ENCODE assay signal across 20 cellular contexts in genomic region chr10:60382946-60383681, GRCh38. TPM values are rescaled to one million over a fixed set of nuclear protein-coding genes. Genes with fewer than 3 reads are reported as not detected.
DNase-seq lines count a peak whose midpoint lies in the region; ATAC-seq, FAIRE-seq and TF ChIP-seq lines count a peak whose summit lies in the region.
"Had no signal": no experiment of that assay in that cellular context is flagged by ENCODE, and none has a peak within 500 bp of the region (broad histone marks: within the 10 kb centered on the region; RNA-seq: fewer than 3 reads in every experiment).

No MANE protein-coding gene starts in this region.

- H3K27me3 Mint-ChIP-seq in HFFc6 (ENCODE audit: insufficient read depth) (no peaks in the 10 kb centered on the region), GM23338 (ENCODE audit: insufficient read depth, low read depth, poor library complexity) (no peaks in the 10 kb centered on the region)
- H3K27me3 Mint-ChIP-seq: activated naive CD4-positive, alpha-beta T cell treated with anti-CD3 and anti-CD28 coated beads, Interleukin-2, amount 50 U/mL, for 24 hours; IgD-negative memory B cell had no signal

- H3K79me2 ChIP-seq in ACC112 (ENCODE audit: control insufficient read depth, insufficient read depth, low read length, unreplicated experiment): no peaks in the 10 kb centered on the region
- H3K79me2 ChIP-seq in GM23338 (replicated peaks; ENCODE audit: insufficient read depth): no peaks in the 10 kb centered on the region

- H3K4me1 Mint-ChIP-seq in HFFc6 (ENCODE audit: low read depth): peaks cover 48% of the 10 kb centered on the region
- H3K4me1 Mint-ChIP-seq in GM23338: no peaks in the 10 kb centered on the region; the same call in 2 of the 3 replicates

- H3K36me3 Mint-ChIP-seq in HFFc6 (ENCODE audit: low read depth) (no peaks in the 10 kb centered on the region), GM23338 (ENCODE audit: low read depth) (no peaks in the 10 kb centered on the region)
- H3K36me3 Mint-ChIP-seq: activated naive CD4-positive, alpha-beta T cell treated with anti-CD3 and anti-CD28 coated beads, Interleukin-2, amount 50 U/mL, for 24 hours had no signal

- in situ Hi-C loops in astrocyte of the cerebellum (cut with HindIII; ENCODE audit: low sequenced_read_pairs): no loop called here

- H3K27ac Mint-ChIP-seq in HFFc6 (peak overlapping the region; percentile 24), GM23338 (no peak overlapping the region)
- H3K27ac Mint-ChIP-seq: activated naive CD4-positive, alpha-beta T cell treated with anti-CD3 and anti-CD28 coated beads, Interleukin-2, amount 50 U/mL, for 24 hours; nephron had no signal

- H3F3A ChIP-seq in GM23338 (replicated peaks; ENCODE audit: low read depth): no peaks in the 10 kb centered on the region

- no peak for TF ChIP-seq POLR2A in GM12891 (IDR thresholded peaks at IDR 0.05; ENCODE audit: low read depth, low read length)

- DNase-seq in HFFc6 (peak; percentile 40), astrocyte of the cerebellum (ENCODE audit: low read depth) (peak; percentile 46), foreskin keratinocyte (peak; percentile 55 to 77), GM12891 (ENCODE audit: insufficient read length, low spot score) (no peak), GM19240 (ENCODE audit: insufficient read length, low spot score) (no peak), GM23338 (ENCODE audit: low spot score) (no peak), superior temporal gyrus (ENCODE audit: extremely low spot score) (no peak)
- DNase-seq: activated CD8-positive, alpha-beta memory T cell treated with anti-CD3 and anti-CD28 coated beads, Interleukin-2, amount 50 U/mL, for 4 hours; DMS 273 treated with DMSO at 0.1 percent for 48 hours; NCI-H524 treated with DMSO at 0.1 percent for 48 hours; right lobe of liver; RPMI8226; stimulated activated CD4-positive, alpha-beta T cell treated with anti-CD3 and anti-CD28 coated beads, Interleukin-4, amount 100 ng/mL, for 24 hours; T-helper 1 cell; uterus had no signal

- ATAC-seq in foreskin keratinocyte: peak; percentile 89
- ATAC-seq in GM23338: no peak

- H3K4me3 Mint-ChIP-seq in HFFc6 (no peak overlapping the region), GM23338 (no peak overlapping the region)
- H3K4me3 Mint-ChIP-seq: activated naive CD4-positive, alpha-beta T cell treated with anti-CD3 and anti-CD28 coated beads, Interleukin-2, amount 50 U/mL, for 24 hours; IgD-negative memory B cell; nephron had no signal

- H3K27me3 ChIP-seq in ACC112 (ENCODE audit: insufficient read depth, low read length): no peaks in the 10 kb centered on the region
- H3K27me3 ChIP-seq in foreskin keratinocyte: no peaks in the 10 kb centered on the region
- peaks cover 2% of the 10 kb centered on the region; the same call in 1 of the 2 replicates for H3K27me3 ChIP-seq in GM23338 (ENCODE audit: insufficient read depth)
- H3K27me3 ChIP-seq: right lobe of liver, uterus had no signal

- H3K4me2 ChIP-seq in GM23338: no peak overlapping the region

- TF ChIP-seq CTCF in HFFc6 (IDR thresholded peaks at IDR 0.05) (no peak), astrocyte of the cerebellum (IDR thresholded peaks at IDR 0.05; ENCODE audit: low read depth, low read length, missing control alignments) (no peak), foreskin keratinocyte (conservative IDR thresholded peaks at IDR 0.05) (no peak), GM23338 (conservative IDR thresholded peaks at IDR 0.05; ENCODE audit: low read depth in 2 of 2) (no peak)

- H3K27ac ChIP-seq in ACC112 (ENCODE audit: low read depth, low read length): peak overlapping the region; percentile 83; the same call in 1 of the 2 replicates
- no peak overlapping the region for H3K27ac ChIP-seq in foreskin keratinocyte
- no peak overlapping the region for H3K27ac ChIP-seq in GM23338 (ENCODE audit: low read depth)
- H3K27ac ChIP-seq: right lobe of liver, uterus had no signal

- H2AFZ ChIP-seq in ACC112 (ENCODE audit: low read length, unreplicated experiment) (no peak overlapping the region), GM23338 (no peak overlapping the region)

- H3K4me3 ChIP-seq in ACC112 (ENCODE audit: low read depth, low read length) (peak overlapping the region; percentile 18; the same call in 1 of the 2 replicates), astrocyte of the cerebellum (ENCODE audit: low read depth, low read length) (no peak overlapping the region), GM23338 (no peak overlapping the region)
- H3K4me3 ChIP-seq: HAP-1, right lobe of liver, uterus had no signal

- H3K9me3 Mint-ChIP-seq in HFFc6: no peaks in the 10 kb centered on the region
- no peaks in the 10 kb centered on the region for H3K9me3 Mint-ChIP-seq in GM23338
- H3K9me3 Mint-ChIP-seq: activated naive CD4-positive, alpha-beta T cell treated with anti-CD3 and anti-CD28 coated beads, Interleukin-2, amount 50 U/mL, for 24 hours; IgD-negative memory B cell; nephron had no signal

- H4K20me1 ChIP-seq in GM23338 (replicated peaks; ENCODE audit: insufficient read depth): no peaks in the 10 kb centered on the region

- H3K4me1 ChIP-seq in ACC112 (ENCODE audit: control insufficient read depth, insufficient read depth, low read length, unreplicated experiment): peaks cover 41% of the 10 kb centered on the region
- H3K4me1 ChIP-seq in foreskin keratinocyte: peaks cover 29% of the 10 kb centered on the region
- H3K4me1 ChIP-seq in GM23338 (ENCODE audit: insufficient read depth): no peaks in the 10 kb centered on the region
- H3K4me1 ChIP-seq: right lobe of liver, uterus had no signal

- no peaks in the 10 kb centered on the region for H3K36me3 ChIP-seq in ACC112 (ENCODE audit: insufficient read depth, low read length)
- no peaks in the 10 kb centered on the region for H3K36me3 ChIP-seq in GM23338 (ENCODE audit: insufficient read depth)
- H3K36me3 ChIP-seq: HAP-1, right lobe of liver, uterus had no signal

- no peak for FAIRE-seq in GM12891 (lab: Jason Lieb, UNC)

- no peaks in the 10 kb centered on the region for H3K9me2 ChIP-seq in GM23338 (ENCODE audit: insufficient read depth)

TF ChIP-seq in GM12891, 5 proteins besides CTCF, POLR2A, EP300 and RAD21:
- no peak for TF ChIP-seq TAF1 (IDR thresholded peaks at IDR 0.05; ENCODE audit: low read depth, low read length)

TF ChIP-seq in GM23338, 12 proteins besides CTCF, POLR2A, EP300 and RAD21 (continues in another document):
- TF ChIP-seq JUNB (IDR thresholded peaks at IDR 0.05; ENCODE audit: unreplicated experiment) (no peak), EZH2 (IDR thresholded peaks at IDR 0.05; ENCODE audit: low read depth, unreplicated experiment) (no peak), STAT1 (IDR thresholded peaks at IDR 0.05; ENCODE audit: unreplicated experiment) (no peak), NANOG (IDR thresholded peaks at IDR 0.05; ENCODE audit: borderline replicate concordance) (no peak), CREB1 (CRISPR knock-in tag; IDR thresholded peaks at IDR 0.05; ENCODE audit: low read depth) (no peak), EZH2phosphoT487 (IDR thresholded peaks at IDR 0.05; ENCODE audit: unreplicated experiment) (no peak), REST (IDR thresholded peaks at IDR 0.05; ENCODE audit: unreplicated experiment) (no peak), ZNF114 (CRISPR knock-in tag; IDR thresholded peaks at IDR 0.05) (no peak), POLR2AphosphoS5 (IDR thresholded peaks at IDR 0.05; ENCODE audit: low read depth) (no peak), ZNF331 (CRISPR knock-in tag; IDR thresholded peaks at IDR 0.05; ENCODE audit: low read depth) (no peak)
- TF ChIP-seq, protein P1, sequence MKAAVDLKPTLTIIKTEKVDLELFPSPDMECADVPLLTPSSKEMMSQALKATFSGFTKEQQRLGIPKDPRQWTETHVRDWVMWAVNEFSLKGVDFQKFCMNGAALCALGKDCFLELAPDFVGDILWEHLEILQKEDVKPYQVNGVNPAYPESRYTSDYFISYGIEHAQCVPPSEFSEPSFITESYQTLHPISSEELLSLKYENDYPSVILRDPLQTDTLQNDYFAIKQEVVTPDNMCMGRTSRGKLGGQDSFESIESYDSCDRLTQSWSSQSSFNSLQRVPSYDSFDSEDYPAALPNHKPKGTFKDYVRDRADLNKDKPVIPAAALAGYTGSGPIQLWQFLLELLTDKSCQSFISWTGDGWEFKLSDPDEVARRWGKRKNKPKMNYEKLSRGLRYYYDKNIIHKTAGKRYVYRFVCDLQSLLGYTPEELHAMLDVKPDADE (IDR thresholded peaks at IDR 0.05): no peak

RNA-seq across cellular contexts. Expression of gene ANK3, which starts 6.6 kb away (rescaled TPM):
- total RNA-seq in HFFc6 (2021; fragmentation: NEBNext Ultra II Directional; extraction: Animal tissue kit (Norgen Biotek cat#: 25700)): not detected
- 10.1 and 11.6 TPM in 2 replicates for total RNA-seq in foreskin keratinocyte
- polyA plus RNA-seq in foreskin keratinocyte (1.8 TPM in 2 replicates), GM23338 (2016; fragmentation: Nextera tagmentation; extraction: Ambion mirVana) (41.4 and 46.5 TPM in 2 replicates)
- 0.15 TPM for polyA plus RNA-seq in GM12891 (2012; ENCODE audit: low read depth, missing spikeins)
- total RNA-seq in GM23338 (2014; rRNA removed; shearing (Covaris generic)): 70.5 and 85.2 TPM in 2 replicates

Comparison
In these comparisons a context has a peak if more than half of its experiments do, and no peak if none do; other contexts are left out.
1. DNase-seq: peak in HFFc6 (single experiment), astrocyte of the cerebellum (single experiment) and foreskin keratinocyte (2 of 2); none in GM12891 (single experiment), GM19240 (single experiment), GM23338 (single experiment) and superior temporal gyrus (single experiment).